5 cellular contexts compared by ENCODE assay signal in genomic region chr22:50786936-50787335, GRCh38. TPM values are rescaled to one million over a fixed set of nuclear protein-coding genes. Genes with fewer than 3 reads are reported as not detected.
"Had no signal": no experiment of that assay in that cellular context is flagged by ENCODE, and none has a peak within 500 bp of the region (broad histone marks: within the 10 kb centered on the region; RNA-seq: fewer than 3 reads in every experiment).

No MANE protein-coding gene starts in this region.

RNA-seq across cellular contexts. Expression of gene ACR, which starts 48.9 kb away (rescaled TPM):
- total RNA-seq: activated T-helper 17 cell treated with anti-CD3 and anti-CD28 coated beads, Interleukin-2, amount 50 U/mL, for 72 hours; astrocyte; foreskin keratinocyte; gastrocnemius medialis; T-helper 1 cell treated with Interleukin-12 subunit alpha and Interleukin-12 subunit beta and Interleukin-4 antibody, amounts not matched to agents 30 ng/mL and 1 ng/mL, for 36 hours had no signal
- polyA plus RNA-seq: foreskin keratinocyte had no signal
